ENCODE assay signal across 17 cellular contexts in the genomic region with DNA sequence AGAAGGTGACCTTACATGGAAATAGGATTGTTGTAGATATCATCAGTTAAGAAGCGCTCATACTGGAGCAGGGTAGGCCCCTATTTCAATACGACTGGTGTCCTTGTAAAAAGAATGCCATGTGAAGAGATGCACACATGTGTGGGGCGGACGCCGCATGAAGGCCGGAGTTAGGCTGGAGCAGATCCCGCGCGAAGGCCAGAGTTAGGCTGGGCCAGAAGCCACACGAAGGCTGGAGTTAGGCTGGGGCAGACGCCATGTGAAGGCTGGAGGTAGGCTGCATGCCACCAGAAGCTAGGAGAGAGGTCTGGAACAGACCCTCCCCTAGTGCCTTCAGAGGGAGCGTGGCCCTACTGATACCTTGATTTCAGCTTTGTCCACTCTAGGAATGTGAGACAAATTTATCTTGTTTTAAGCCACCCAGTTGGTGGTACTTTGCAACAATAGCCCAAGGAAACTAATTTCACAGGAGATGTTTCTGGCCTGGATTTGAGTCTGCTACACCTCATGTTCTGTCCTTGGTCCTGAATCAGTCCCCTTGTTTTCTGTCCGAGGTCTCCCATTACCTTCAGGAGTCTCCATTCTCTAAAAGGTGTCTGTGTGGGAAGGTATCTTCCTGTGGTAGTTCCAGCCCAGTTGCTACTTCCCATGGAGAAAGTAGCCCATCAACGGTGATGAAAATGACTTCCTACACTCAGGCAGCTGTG.
"Had no signal": no experiment of that assay in that cellular context is flagged by ENCODE, and none has a peak within 500 bp of the region (broad histone marks: within the 10 kb centered on the region; RNA-seq: fewer than 3 reads in every experiment).

No MANE protein-coding gene starts in this region.

- H3K36me3 Mint-ChIP-seq: activated CD8-positive, alpha-beta memory T cell treated with anti-CD3 and anti-CD28 coated beads, Interleukin-2, amount 10 ng/mL, durations not matched to agents 7 days and 5 days; activated naive CD8-positive, alpha-beta T cell; natural killer cell treated with Interleukin-12 subunit alpha and Interleukin-12 subunit beta and Interleukin-15 and Interleukin-18, amount 100 ng/mL, for 72 hours; type B pancreatic cell had no signal

- H3K27me3 ChIP-seq: cardiac muscle cell, colonic mucosa, heart left ventricle, sigmoid colon, suprapubic skin had no signal

- H3K9me3 Mint-ChIP-seq: activated T-cell treated with anti-CD3 and anti-CD28 coated beads, Interleukin-2, amount 50 U/mL, for 24 hours; natural killer cell treated with Interleukin-12 subunit alpha and Interleukin-12 subunit beta and Interleukin-15 and Interleukin-18, amount 100 ng/mL, for 72 hours; T-helper 2 cell treated with Interferon-gamma antibody and Interleukin-4, amounts not matched to agents 5 μg/mL and 100 μg/mL, for 36 hours; type B pancreatic cell had no signal

- DNase-seq: activated CD4-positive, alpha-beta T cell treated with anti-CD3 and anti-CD28 coated beads, Interleukin-2, amount 50 U/mL, for 48 hours; activated CD4-positive, CD25-positive, alpha-beta regulatory T cell treated with anti-CD3 and anti-CD28 coated beads, Interleukin-2, amount 50 U/mL, for 72 hours; activated CD8-positive, alpha-beta memory T cell treated with anti-CD3 and anti-CD28 coated beads, Interleukin-2, amount 10 ng/mL, durations not matched to agents 7 days and 5 days; activated effector memory CD4-positive, alpha-beta T cell treated with anti-CD3 and anti-CD28 coated beads, Interleukin-2, amount 50 U/mL, for 16 hours; activated T-cell treated with anti-CD3 and anti-CD28 coated beads, Interleukin-2, amount 50 U/mL, for 24 hours; aorta; colonic mucosa; heart left ventricle; sigmoid colon; stimulated activated CD4-positive, alpha-beta T cell treated with anti-CD3 and anti-CD28 coated beads, Interleukin-2, amount 100 ng/mL, for 48 hours; stimulated activated naive CD8-positive, alpha-beta T cell treated with anti-CD3 and anti-CD28 coated beads, Interleukin-15, Interleukin-2, amounts not matched to agents 100 U/mL and 50 U/mL, for 24 hours had no signal

- H3K27me3 Mint-ChIP-seq: activated CD8-positive, alpha-beta memory T cell treated with anti-CD3 and anti-CD28 coated beads, Interleukin-2, amount 10 ng/mL, durations not matched to agents 7 days and 5 days; activated naive CD8-positive, alpha-beta T cell; activated T-cell treated with anti-CD3 and anti-CD28 coated beads, Interleukin-2, amount 50 U/mL, for 24 hours; natural killer cell treated with Interleukin-12 subunit alpha and Interleukin-12 subunit beta and Interleukin-15 and Interleukin-18, amount 100 ng/mL, for 72 hours had no signal

- H3K36me3 ChIP-seq: cardiac muscle cell, colonic mucosa, heart left ventricle, sigmoid colon, suprapubic skin had no signal

- ATAC-seq: activated CD8-positive, alpha-beta memory T cell treated with anti-CD3 and anti-CD28 coated beads, Interleukin-2, amount 10 ng/mL, durations not matched to agents 7 days and 5 days; heart left ventricle; stimulated activated naive CD8-positive, alpha-beta T cell treated with anti-CD3 and anti-CD28 coated beads, Interleukin-15, Interleukin-2, amounts not matched to agents 100 U/mL and 50 U/mL, for 24 hours had no signal

- H3K4me3 ChIP-seq: cardiac muscle cell, colonic mucosa, heart left ventricle, sigmoid colon, suprapubic skin had no signal

- H3K4me1 ChIP-seq: colonic mucosa, heart left ventricle, sigmoid colon, suprapubic skin had no signal

- H3K9me3 ChIP-seq: colonic mucosa, heart left ventricle, sigmoid colon, suprapubic skin had no signal

- H3K27ac Mint-ChIP-seq: activated CD8-positive, alpha-beta memory T cell treated with anti-CD3 and anti-CD28 coated beads, Interleukin-2, amount 10 ng/mL, durations not matched to agents 7 days and 5 days; activated naive CD8-positive, alpha-beta T cell; activated T-cell treated with anti-CD3 and anti-CD28 coated beads, Interleukin-2, amount 50 U/mL, for 24 hours; natural killer cell treated with Interleukin-12 subunit alpha and Interleukin-12 subunit beta and Interleukin-15 and Interleukin-18, amount 100 ng/mL, for 72 hours; T-helper 2 cell treated with Interferon-gamma antibody and Interleukin-4, amounts not matched to agents 5 μg/mL and 100 μg/mL, for 36 hours; type B pancreatic cell had no signal

- H3K4me3 Mint-ChIP-seq: activated CD8-positive, alpha-beta memory T cell treated with anti-CD3 and anti-CD28 coated beads, Interleukin-2, amount 10 ng/mL, durations not matched to agents 7 days and 5 days; activated naive CD8-positive, alpha-beta T cell; activated T-cell treated with anti-CD3 and anti-CD28 coated beads, Interleukin-2, amount 50 U/mL, for 24 hours; natural killer cell treated with Interleukin-12 subunit alpha and Interleukin-12 subunit beta and Interleukin-15 and Interleukin-18, amount 100 ng/mL, for 72 hours; T-helper 2 cell treated with Interferon-gamma antibody and Interleukin-4, amounts not matched to agents 5 μg/mL and 100 μg/mL, for 36 hours; type B pancreatic cell had no signal

- H3K27ac ChIP-seq: cardiac muscle cell, colonic mucosa, heart left ventricle, sigmoid colon, suprapubic skin had no signal

- H3K4me1 Mint-ChIP-seq: activated CD8-positive, alpha-beta memory T cell treated with anti-CD3 and anti-CD28 coated beads, Interleukin-2, amount 10 ng/mL, durations not matched to agents 7 days and 5 days had no signal
